ENCODE assay signal across 8 cellular contexts in the genomic region with DNA sequence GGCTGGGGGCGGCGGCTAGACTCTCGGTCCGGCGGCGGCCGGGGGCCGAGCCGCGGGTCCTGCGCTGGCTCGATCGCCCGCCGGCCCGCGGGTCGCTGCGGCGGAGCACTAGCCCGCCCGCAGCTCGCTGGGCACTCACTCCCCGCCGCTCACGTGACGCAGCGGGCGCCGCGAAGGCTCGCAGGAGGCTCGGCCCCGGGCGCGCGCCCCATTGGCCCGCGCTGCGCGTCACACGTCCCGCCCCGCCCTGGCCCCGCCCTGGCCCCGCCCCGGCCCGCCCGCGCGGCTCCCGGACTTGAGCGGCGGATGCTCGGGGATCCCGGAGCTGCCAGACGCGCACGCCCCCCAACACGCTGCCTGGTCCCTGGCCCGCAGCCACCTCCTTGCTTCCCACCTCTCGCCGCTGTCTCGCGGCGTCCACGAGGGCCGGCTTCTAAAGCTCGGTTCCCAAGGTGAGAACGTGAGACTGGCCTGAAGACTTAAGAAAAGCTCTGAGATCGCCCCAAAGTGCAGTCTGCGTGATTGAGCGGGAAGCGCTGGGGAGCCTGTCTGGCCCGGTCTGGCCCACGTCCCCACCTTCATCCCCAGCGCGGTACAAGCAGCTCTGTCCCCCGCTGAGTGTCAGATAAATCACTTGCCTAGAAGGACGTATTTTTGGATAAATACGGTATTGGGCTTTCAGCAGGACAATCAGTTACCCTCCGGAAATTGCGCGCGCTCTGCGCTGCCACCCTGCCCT. TPM values are rescaled to one million over a fixed set of nuclear protein-coding genes. Genes with fewer than 3 reads are reported as not detected.
DNase-seq lines count a peak whose midpoint lies in the region; ATAC-seq and TF ChIP-seq lines count a peak whose summit lies in the region.

A gene (minus strand): TSS at position 110 of the 739 bp plus-strand sequence. CDS start 4,486 bp downstream, outside the sequence.

- TF ChIP-seq CTCF in subcutaneous adipose tissue (IDR thresholded peaks at IDR 0.05; ENCODE audit: low read depth), result no peak

- DNase-seq in DMS 273 (lab: John Stamatoyannopoulos, UW; ENCODE audit: unreplicated experiment) (peak; percentile 96), SK-MEL-5 (ENCODE audit: low read depth, low spot score) (peak; percentile 81), germinal center (ENCODE audit: low spot score) (peak; percentile 94), nucleus accumbens (lab: John Stamatoyannopoulos, UW) (peak in 55 of 56 donors; percentile 38 to 96 (median 85))
- DNase-seq in Jurkat, Clone E6-1 (ENCODE audit: low read depth, low spot score), result peak; percentile 32
- peak; percentile 75 for DNase-seq in activated naive CD4-positive, alpha-beta T cell treated with anti-CD3 and anti-CD28 coated beads, Interleukin-2, amount 50 U/mL, for 16 hours

- peak within 1 kb of the TSS; percentile 57 for H3K4me3 ChIP-seq in Jurkat, Clone E6-1 (ENCODE audit: low read length)

- peak; percentile 69 for ATAC-seq in GM21717 (IDR thresholded peaks at IDR 0.05; ENCODE audit: unreplicated experiment)

- in situ Hi-C loops in SK-MEL-5 (cut with HindIII; ENCODE audit: low pct_unique_long_range_greater_than_20kb, low sequenced_read_pairs), result no loop called here

RNA-seq across cellular contexts. Expression of the gene that starts here (rescaled TPM):
- 0.79 TPM for polyA plus RNA-seq in Jurkat, Clone E6-1 (2012; ENCODE audit: insufficient read depth, insufficient read length)
- total RNA-seq in SK-MEL-5 (2014; rRNA removed; shearing (Covaris generic)), result 20.4 and 23.5 TPM in 2 replicates
- 24.6 and 26.4 TPM in 2 replicates for polyA plus RNA-seq in SK-MEL-5 (2015; cell fraction: cytosol; rRNA removed)
- polyA plus RNA-seq in SK-MEL-5 (2015; cell fraction: nucleus; rRNA removed), result 32.6 and 34.9 TPM in 2 replicates
- 100 to 1,000 TPM in 1 of 4 donors, 10 to 100 TPM in 3; 51.3 to 147 (median 73.0) TPM for total RNA-seq in subcutaneous adipose tissue

Comparison
In these comparisons a context has a peak if more than half of its experiments do, and no peak if none do; other contexts are left out.
1. Peak in every context shown above with its lines: DNase-seq, ATAC-seq and H3K4me3 ChIP-seq.
2. DNase-seq: peak in every context shown above with its lines; median percentile 96 in DMS 273; 94 in germinal center; 85 in nucleus accumbens; 81 in SK-MEL-5; 75 in activated naive CD4-positive, alpha-beta T cell treated with anti-CD3 and anti-CD28 coated beads, Interleukin-2, amount 50 U/mL, for 16 hours; 32 in Jurkat, Clone E6-1.